In genomic region chr2:16635796-16636699, GRCh38 we compare ENCODE assay signal across 10 cellular contexts. TPM values are rescaled to one million over a fixed set of nuclear protein-coding genes. Genes with fewer than 3 reads are reported as not detected.
A peak's percentile ranks its signal among the peaks of the same experiment; 100 is the strongest.
DNase-seq lines count a peak whose midpoint lies in the region; ATAC-seq, FAIRE-seq and TF ChIP-seq lines count a peak whose summit lies in the region.
"Had no signal": no experiment of that assay in that cellular context is flagged by ENCODE, and none has a peak within 500 bp of the region (broad histone marks: within the 10 kb centered on the region; RNA-seq: fewer than 3 reads in every experiment).

No MANE protein-coding gene starts in this region.

- no peak overlapping the region for H3K4me3 Mint-ChIP-seq in type B pancreatic cell
- H3K4me3 Mint-ChIP-seq in activated T-cell treated with anti-CD3 and anti-CD28 coated beads, Interleukin-2, amount 50 U/mL, for 4 hours: no peak overlapping the region
- H3K4me3 Mint-ChIP-seq: CD4-positive, CD25-positive, alpha-beta regulatory T cell had no signal

- H3K4me2 ChIP-seq in MM.1S (ENCODE audit: low read depth, low read length): no peak overlapping the region

- H3K9me3 ChIP-seq in cardiac muscle cell (ENCODE audit: low read depth) (no peaks in the 10 kb centered on the region), right atrium auricular region (no peaks in the 10 kb centered on the region), MM.1S (replicated peaks; ENCODE audit: insufficient read depth, low read length) (no peaks in the 10 kb centered on the region)

- H3K4me3 ChIP-seq in cardiac muscle cell: no peak overlapping the region
- H3K4me3 ChIP-seq in right atrium auricular region: no peak overlapping the region
- no peak overlapping the region for H3K4me3 ChIP-seq in MM.1S (ENCODE audit: low read length)

- peak; percentile 13 to 30 for DNase-seq in cardiac muscle cell (ENCODE audit: low read depth in 1 of 2, low spot score in 1 of 2)
- DNase-seq in right atrium auricular region (ENCODE audit: low spot score): no peak
- DNase-seq in SK-MEL-5 (ENCODE audit: low read depth, low spot score): peak; percentile 27
- peak; percentile 63 for DNase-seq in iris pigment epithelial cell (ENCODE audit: low read depth)
- no peak for DNase-seq in type B pancreatic cell (ENCODE audit: extremely low spot score, unreplicated experiment)
- no peak for DNase-seq in HTR-8/SVneo (ENCODE audit: insufficient read length, low spot score)
- DNase-seq in activated T-cell treated with anti-CD3 and anti-CD28 coated beads, Interleukin-2, amount 50 U/mL, for 4 hours: no peak
- DNase-seq in MM.1S: no peak
- DNase-seq: activated T-cell treated with anti-CD3 and anti-CD28 coated beads for 4 hours; CD4-positive, CD25-positive, alpha-beta regulatory T cell had no signal

- H3K9me2 ChIP-seq in MM.1S (replicated peaks; ENCODE audit: insufficient read depth, low read length): no peaks in the 10 kb centered on the region

- no peak overlapping the region for H3K9ac ChIP-seq in MM.1S (ENCODE audit: low read length)

- H3K27me3 ChIP-seq in cardiac muscle cell (no peaks in the 10 kb centered on the region), right atrium auricular region (no peaks in the 10 kb centered on the region), MM.1S (replicated peaks; ENCODE audit: insufficient read depth, low read length) (no peaks in the 10 kb centered on the region)

- H4K20me1 ChIP-seq in MM.1S (ENCODE audit: insufficient read depth, low read length): no peaks in the 10 kb centered on the region

- FAIRE-seq in HTR-8/SVneo (lab: Jason Lieb, UNC): no peak

- H3K4me1 ChIP-seq in cardiac muscle cell (ENCODE audit: low read depth) (peaks cover 18% of the 10 kb centered on the region), right atrium auricular region (peaks cover 0 to 39% of the 10 kb centered on the region in 2 donors), MM.1S (ENCODE audit: low read length) (no peaks in the 10 kb centered on the region)

- peaks cover 4% of the 10 kb centered on the region for H3K36me3 Mint-ChIP-seq in type B pancreatic cell
- peaks cover 1% of the 10 kb centered on the region for H3K36me3 Mint-ChIP-seq in activated T-cell treated with anti-CD3 and anti-CD28 coated beads, Interleukin-2, amount 50 U/mL, for 4 hours (ENCODE audit: insufficient read depth)

- peaks cover 26% of the 10 kb centered on the region for H3K4me1 Mint-ChIP-seq in type B pancreatic cell (ENCODE audit: unreplicated experiment)
- peaks cover 16% of the 10 kb centered on the region for H3K4me1 Mint-ChIP-seq in activated T-cell treated with anti-CD3 and anti-CD28 coated beads, Interleukin-2, amount 50 U/mL, for 4 hours (ENCODE audit: low read depth)

- no peaks in the 10 kb centered on the region for H3F3A ChIP-seq in MM.1S (ENCODE audit: insufficient read depth, low read length)

- TF ChIP-seq CTCF in cardiac muscle cell (IDR thresholded peaks at IDR 0.05; ENCODE audit: low read depth, low read length) (no peak), right atrium auricular region (IDR thresholded peaks at IDR 0.05) (peak in 1 of 2 donors; percentile 21), type B pancreatic cell (conservative IDR thresholded peaks at IDR 0.05) (peak; percentile 53), MM.1S (IDR thresholded peaks at IDR 0.05; ENCODE audit: low read length) (no peak)

- H3K27me3 Mint-ChIP-seq in type B pancreatic cell: no peaks in the 10 kb centered on the region
- peaks cover 5% of the 10 kb centered on the region for H3K27me3 Mint-ChIP-seq in activated T-cell treated with anti-CD3 and anti-CD28 coated beads, Interleukin-2, amount 50 U/mL, for 4 hours (ENCODE audit: low read depth)

- H3K27ac ChIP-seq in cardiac muscle cell (no peak overlapping the region), right atrium auricular region (no peak overlapping the region), MM.1S (ENCODE audit: low read length) (no peak overlapping the region)

- no peak overlapping the region for H3K27ac Mint-ChIP-seq in type B pancreatic cell
- H3K27ac Mint-ChIP-seq: CD4-positive, CD25-positive, alpha-beta regulatory T cell had no signal

- in situ Hi-C loops in SK-MEL-5 (cut with HindIII; ENCODE audit: low pct_unique_long_range_greater_than_20kb, low sequenced_read_pairs): no loop called here

- H3K36me3 ChIP-seq in cardiac muscle cell (no peaks in the 10 kb centered on the region), right atrium auricular region (no peaks in the 10 kb centered on the region), MM.1S (replicated peaks; ENCODE audit: insufficient read depth, low read length) (no peaks in the 10 kb centered on the region)

- no peaks in the 10 kb centered on the region for H3K79me2 ChIP-seq in MM.1S (ENCODE audit: low read length)

- ATAC-seq in activated T-cell treated with anti-CD3 and anti-CD28 coated beads, Interleukin-2, amount 50 U/mL, for 4 hours: no peak

- H2AFZ ChIP-seq in MM.1S (ENCODE audit: low read length): no peak overlapping the region

- H3K9me3 Mint-ChIP-seq in type B pancreatic cell: no peaks in the 10 kb centered on the region
- H3K9me3 Mint-ChIP-seq in activated T-cell treated with anti-CD3 and anti-CD28 coated beads, Interleukin-2, amount 50 U/mL, for 4 hours: no peaks in the 10 kb centered on the region

RNA-seq across cellular contexts. Expression of gene CYRIA, which starts 29.6 kb away (rescaled TPM):
- total RNA-seq in cardiac muscle cell: 0.63 and 2.2 TPM in 2 replicates
- polyA plus RNA-seq in cardiac muscle cell: 2.0 and 6.2 TPM in 2 replicates
- 1 to 10 TPM; 1.7 to 2.8 TPM for total RNA-seq in right atrium auricular region
- total RNA-seq in SK-MEL-5 (2014; rRNA removed; shearing (Covaris generic)): 0.05 and 0.11 TPM in 2 replicates
- polyA plus RNA-seq in SK-MEL-5 (2015; cell fraction: cytosol; rRNA removed): 0.08 TPM in 1 of 2 replicates, not detected in the other
- polyA plus RNA-seq in SK-MEL-5 (2015; cell fraction: nucleus; rRNA removed): not detected in 2 replicates
- 6.5 and 28.2 TPM in 2 replicates for total RNA-seq in type B pancreatic cell (ENCODE audit: low replicate concordance)
- 1 to 10 TPM in 2 of 3 donors, under 1 TPM in 1; 0.51 to 1.8 (median 1.8) TPM for total RNA-seq in activated T-cell treated with anti-CD3 and anti-CD28 coated beads, Interleukin-2, amount 50 U/mL, for 4 hours
- total RNA-seq: CD4-positive, CD25-positive, alpha-beta regulatory T cell had no signal

Comparison
In these comparisons a context has a peak if more than half of its experiments do, and no peak if none do; other contexts are left out.
1. DNase-seq: peak in cardiac muscle cell (2 of 2), SK-MEL-5 (single experiment) and iris pigment epithelial cell (single experiment); none in right atrium auricular region (single experiment), type B pancreatic cell (single experiment), HTR-8/SVneo (single experiment), activated T-cell treated with anti-CD3 and anti-CD28 coated beads, Interleukin-2, amount 50 U/mL, for 4 hours (single experiment) and MM.1S (single experiment).